35 cellular contexts compared by ENCODE assay signal in genomic region chr1:47868348-47868676, GRCh38.
DNase-seq lines count a peak whose midpoint lies in the region; ATAC-seq, FAIRE-seq and TF ChIP-seq lines count a peak whose summit lies in the region.
"Had no signal": no experiment of that assay in that cellular context is flagged by ENCODE, and none has a peak within 500 bp of the region (broad histone marks: within the 10 kb centered on the region; RNA-seq: fewer than 3 reads in every experiment).

No MANE protein-coding gene starts in this region.

- TF ChIP-seq CTCF in HepG2 (CRISPR knock-in tag; IDR thresholded peaks at IDR 0.05): no peak
- TF ChIP-seq CTCF in right lobe of liver (IDR thresholded peaks at IDR 0.05): no peak
- no peak for TF ChIP-seq CTCF in PC-3 (conservative IDR thresholded peaks at IDR 0.05; ENCODE audit: low read depth, low read length)
- no peak for TF ChIP-seq CTCF in psoas muscle (IDR thresholded peaks at IDR 0.05)

- in situ Hi-C loops in HepG2 (cut with HindIII; ENCODE audit: extremely low pct_ligation_motif_present, low pct_unique_long_range_greater_than_20kb): no loop called here

- H3F3A ChIP-seq in PC-3 (ENCODE audit: low read length, unreplicated experiment): no peaks in the 10 kb centered on the region

- H3K4me1 ChIP-seq in HepG2 (ENCODE audit: insufficient read depth, low read length) (peaks cover 98% of the 10 kb centered on the region), right lobe of liver (peaks cover 0 to 26% (median 4%) of the 10 kb centered on the region in 4 donors), PC-3 (ENCODE audit: insufficient read depth, low read length) (peaks cover 50% of the 10 kb centered on the region), psoas muscle (no peaks in the 10 kb centered on the region)

- intact Hi-C loops in HepG2 (cut with micrococcal nuclease; ENCODE audit: unreplicated experiment) (loop anchor here (5.0 kb wide), 1 partner anchor 64 kb away; no protein-coding TSS in a partner anchor), right lobe of liver (cut with DNase I) (no loop called here), PC-3 (cut with micrococcal nuclease) (no loop called here), psoas muscle (cut with DNase I) (no loop called here)

- no peak overlapping the region for H3K4me3 ChIP-seq in HepG2 (replicated peaks in 1 of 3; ENCODE audit: insufficient read depth in 1 of 3, low read depth in 2 of 3, low read length in 3 of 3)
- no peak overlapping the region for H3K4me3 ChIP-seq in right lobe of liver
- H3K4me3 ChIP-seq in PC-3 (ENCODE audit: low read length): no peak overlapping the region
- H3K4me3 ChIP-seq in psoas muscle: no peak overlapping the region
- H3K4me3 ChIP-seq: A549; BLaER1; BLaER1 treated with 17β-estradiol and CSF1 and Interleukin-3, amounts not matched to agents 10 nM and 100 nM had no signal

- no TSS peak for BruUV-seq in HepG2 (replicated peaks; lab: Mats Ljungman, UMichigan)
- no TSS peak for BruUV-seq in PC-3 (replicated peaks; lab: Mats Ljungman, UMichigan)

- no peaks in the 10 kb centered on the region for H3K36me3 ChIP-seq in HepG2 (replicated peaks in 1 of 2; ENCODE audit: control insufficient read depth in 1 of 2, insufficient read depth in 2 of 2, low read length in 2 of 2)
- no peaks in the 10 kb centered on the region for H3K36me3 ChIP-seq in right lobe of liver
- H3K36me3 ChIP-seq in PC-3 (ENCODE audit: low read depth, low read length): no peaks in the 10 kb centered on the region
- H3K36me3 ChIP-seq in psoas muscle (ENCODE audit: insufficient read depth in 1 of 2, low read depth in 1 of 2): no peaks in the 10 kb centered on the region
- H3K36me3 ChIP-seq: BE2C; BLaER1; BLaER1 treated with 17β-estradiol and CSF1 and Interleukin-3, amounts not matched to agents 10 nM and 100 nM had no signal

- H3K27ac ChIP-seq in HepG2 (ENCODE audit: extremely low read length, insufficient read depth, low read length) (peak overlapping the region; percentile 97), right lobe of liver (no peak overlapping the region), PC-3 (ENCODE audit: low read length) (peak overlapping the region; percentile 73), psoas muscle (no peak overlapping the region)
- H3K27ac ChIP-seq: 22Rv1; A549; BLaER1; BLaER1 treated with 17β-estradiol and CSF1 and Interleukin-3, amounts not matched to agents 10 nM and 100 nM; C4-2B had no signal

- TF ChIP-seq EP300 in HepG2 (IDR thresholded peaks at IDR 0.05; ENCODE audit: low read depth in 2 of 2, low read length in 2 of 2): no peak
- TF ChIP-seq EP300 in HepG2 (CRISPR knock-in tag; IDR thresholded peaks at IDR 0.05; ENCODE audit: borderline replicate concordance): no peak

- TF ChIP-seq POLR2A in HepG2 (IDR thresholded peaks at IDR 0.05; ENCODE audit: insufficient read depth in 1 of 2, low read depth in 2 of 2, low read length in 2 of 2) (no peak), right lobe of liver (IDR thresholded peaks at IDR 0.05) (no peak)

- POLR2A ChIA-PET in HepG2 (lab: Yijun Ruan, JAX): interaction anchor here (1.9 to 2.6 kb wide), 2 partner anchors 45 to 50 kb away, joined by 33 to 44 read pairs; no protein-coding TSS in a partner anchor
- POLR2A ChIA-PET in PC-3 (lab: Charles Lee; ENCODE audit: unreplicated experiment): no interaction called here

- H2AFZ ChIP-seq in HepG2 (ENCODE audit: low read length) (no peak overlapping the region), PC-3 (ENCODE audit: low read length) (no peak overlapping the region)

- H3K9me3 ChIP-seq in HepG2 (ENCODE audit: low read length) (no peaks in the 10 kb centered on the region), right lobe of liver (no peaks in the 10 kb centered on the region), PC-3 (ENCODE audit: low read length) (no peaks in the 10 kb centered on the region), psoas muscle (no peaks in the 10 kb centered on the region)
- H3K9me3 ChIP-seq: A549; BE2C; BLaER1; BLaER1 treated with 17β-estradiol and CSF1 and Interleukin-3, amounts not matched to agents 10 nM and 100 nM; Caco-2 had no signal

- CTCF ChIA-PET in HepG2 (lab: Yijun Ruan, JAX; ENCODE audit: low intra/inter-chr PET ratio, low total read pairs): no interaction called here
- CTCF ChIA-PET in PC-3 (lab: Charles Lee): no interaction called here

- ATAC-seq in HepG2 (no peak), right lobe of liver (no peak), PC-3 (no peak), psoas muscle (no peak)
- ATAC-seq: A549; CD8-positive, alpha-beta T cell had no signal

- no peak for FAIRE-seq in HepG2 (lab: Jason Lieb, UNC)
- FAIRE-seq: A204.1, A549, D721Med had no signal

- H4K20me1 ChIP-seq in HepG2 (ENCODE audit: insufficient read depth, low read length): no peaks in the 10 kb centered on the region
- no peaks in the 10 kb centered on the region for H4K20me1 ChIP-seq in PC-3 (ENCODE audit: low read length)
- H4K20me1 ChIP-seq: BLaER1; BLaER1 treated with 17β-estradiol and CSF1 and Interleukin-3, amounts not matched to agents 10 nM and 100 nM had no signal

- H3K27me3 ChIP-seq in HepG2 (ENCODE audit: control insufficient read depth in 1 of 2, insufficient read depth in 2 of 2, low read length in 2 of 2) (no peaks in the 10 kb centered on the region), right lobe of liver (no peaks in the 10 kb centered on the region), PC-3 (ENCODE audit: low read length) (no peaks in the 10 kb centered on the region), psoas muscle (ENCODE audit: insufficient read depth in 3 of 3, low read length in 2 of 3) (no peaks in the 10 kb centered on the region)
- H3K27me3 ChIP-seq: BE2C; BLaER1; BLaER1 treated with 17β-estradiol and CSF1 and Interleukin-3, amounts not matched to agents 10 nM and 100 nM had no signal

- no peaks in the 10 kb centered on the region for H3K79me2 ChIP-seq in HepG2 (ENCODE audit: insufficient read depth, low read length)
- no peaks in the 10 kb centered on the region for H3K79me2 ChIP-seq in PC-3 (ENCODE audit: low read length)

- TF ChIP-seq RAD21 in HepG2 (CRISPR knock-in tag; IDR thresholded peaks at IDR 0.05): no peak

- H3K4me2 ChIP-seq in HepG2 (ENCODE audit: low read depth, low read length) (0 out of 2 replicates have a peak overlapping the region, but pooled peaks have one; percentile 2), PC-3 (ENCODE audit: low read length) (no peak overlapping the region)
- H3K4me2 ChIP-seq: A549; BLaER1; BLaER1 treated with 17β-estradiol and CSF1 and Interleukin-3, amounts not matched to agents 10 nM and 100 nM had no signal

- peak; percentile 21 for DNase-seq in activated effector memory CD4-positive, alpha-beta T cell treated with anti-CD3 and anti-CD28 coated beads, Interleukin-2, amount 50 U/mL, for 16 hours
- no peak for DNase-seq in activated effector memory CD4-positive, alpha-beta T cell treated with Interleukin-2 at 50 U/mL for 16 hours
- no peak for DNase-seq in HepG2 (ENCODE audit: low spot score)
- no peak for DNase-seq in right lobe of liver
- no peak for DNase-seq in PC-3
- DNase-seq in mesenteric fat pad (ENCODE audit: low spot score): peak; percentile 68
- no peak for DNase-seq in NCI-H146 treated with DMSO at 0.1 percent for 48 hours (lab: John Stamatoyannopoulos, UW; ENCODE audit: unreplicated experiment)
- no peak for DNase-seq in psoas muscle
- DNase-seq: 8988T; ACHN; AML-193; BE2C; C1 segment of cervical spinal cord; Caco-2; Calu3; CD4-positive, alpha-beta memory T cell; CD4-positive, alpha-beta T cell; CD4-positive, CD25-positive, alpha-beta regulatory T cell; CD8-positive, alpha-beta memory T cell; CD8-positive, alpha-beta T cell; COR-L47; DMS 273 treated with DMSO at 0.1 percent for 48 hours; DMS153; DMS53; DMS79; DMS79 treated with DMSO at 0.1 percent for 48 hours; DND-41; EL had no signal

- no peaks in the 10 kb centered on the region for H3K9me2 ChIP-seq in PC-3 (replicated peaks; ENCODE audit: low read length)

- WGBS in HepG2 (ENCODE audit: low lambda C conversion rate): 99% methylated on average over 5 of the region's 5 CpGs
- WGBS in right lobe of liver (ENCODE audit: insufficient coverage, low coverage, low lambda C conversion rate, missing lambda C conversion rate): 87% methylated on average over 3 of the region's 5 CpGs
- 88 to 99% (median 98%) methylated on average over 5 of the region's 5 CpGs for WGBS in psoas muscle, 3 donors

- H3K9ac ChIP-seq in HepG2 (ENCODE audit: insufficient read depth, low read depth, low read length) (peak overlapping the region; percentile 41), PC-3 (ENCODE audit: low read length) (peak overlapping the region; percentile 6; the same call in 1 of the 2 replicates)
- H3K9ac ChIP-seq: BLaER1; BLaER1 treated with 17β-estradiol and CSF1 and Interleukin-3, amounts not matched to agents 10 nM and 100 nM had no signal

TF ChIP-seq in HepG2, 621 proteins besides CTCF, POLR2A, EP300 and RAD21 (continues in another document):
- TF ChIP-seq STAT5B (CRISPR knock-in tag; IDR thresholded peaks at IDR 0.05): no peak
- TF ChIP-seq ZNF772 (CRISPR knock-in tag; IDR thresholded peaks at IDR 0.05): 0 out of 2 replicates have a peak, but pooled peaks have one; percentile 33
- TF ChIP-seq ZNF350 (CRISPR knock-in tag; IDR thresholded peaks at IDR 0.05; ENCODE audit: borderline replicate concordance, low read depth): no peak
- 0 out of 2 replicates have a peak, but pooled peaks have one; percentile 56 for TF ChIP-seq ZFP82 (CRISPR knock-in tag; IDR thresholded peaks at IDR 0.05; ENCODE audit: borderline replicate concordance)
- TF ChIP-seq SIN3B (IDR thresholded peaks at IDR 0.05; ENCODE audit: low read length): no peak
- TF ChIP-seq ZNF891 (CRISPR knock-in tag; IDR thresholded peaks at IDR 0.05): no peak
- TF ChIP-seq HMGA1 (CRISPR knock-in tag; conservative IDR thresholded peaks at IDR 0.05): no peak

Comparison
In these comparisons a context has a peak if more than half of its experiments do, and no peak if none do; other contexts are left out.
1. DNase-seq: peak in activated effector memory CD4-positive, alpha-beta T cell treated with anti-CD3 and anti-CD28 coated beads, Interleukin-2, amount 50 U/mL, for 16 hours (single experiment) and mesenteric fat pad (single experiment); none in activated effector memory CD4-positive, alpha-beta T cell treated with Interleukin-2 at 50 U/mL for 16 hours (single experiment), HepG2 (single experiment), right lobe of liver (0 of 3), PC-3 (single experiment), NCI-H146 treated with DMSO at 0.1 percent for 48 hours (single experiment) and psoas muscle (0 of 2).
2. H3K27ac ChIP-seq: peak in HepG2 (single experiment) and PC-3 (single experiment); none in right lobe of liver (0 of 3) and psoas muscle (single experiment).